Comparison of ENCODE assay signal across 1 cellular context in genomic region chr20:43516251-43516824, GRCh38.
TF ChIP-seq lines count a peak whose summit lies in the region.

No MANE protein-coding gene starts in this region.

TF ChIP-seq in K562, 482 proteins besides CTCF, POLR2A, EP300 and RAD21 (continues in another document):
- no peak for TF ChIP-seq CREB3 (tag; conservative IDR thresholded peaks at IDR 0.05; ENCODE audit: low read depth)
- TF ChIP-seq NR0B1 (IDR thresholded peaks at IDR 0.05; ENCODE audit: partially characterized antibody), result no peak
- TF ChIP-seq CBX3 (IDR thresholded peaks at IDR 0.05; ENCODE audit: borderline replicate concordance in 1 of 2, low read length in 2 of 2), result no peak
- TF ChIP-seq ZNF518B (CRISPR knock-in tag; IDR thresholded peaks at IDR 0.05), result no peak
- TF ChIP-seq JUND (IDR thresholded peaks at IDR 0.05; ENCODE audit: borderline replicate concordance, low read depth, low read length), result no peak
- no peak; the same call in 2 of the 3 replicates for TF ChIP-seq JUND (tag; IDR thresholded peaks at IDR 0.05; ENCODE audit: borderline replicate concordance, low read depth, low read length)
- no peak for TF ChIP-seq SMAD3 (CRISPR knock-in tag; conservative IDR thresholded peaks at IDR 0.05)
- no peak for TF ChIP-seq ZBTB7A (IDR thresholded peaks at IDR 0.05; ENCODE audit: borderline replicate concordance, control insufficient read depth, low read depth, low read length)
- no peak for TF ChIP-seq TBP (optimal IDR thresholded peaks at IDR 0.05; ENCODE audit: low read depth, low read length)
- no peak for TF ChIP-seq ZC3H11A (IDR thresholded peaks at IDR 0.05; ENCODE audit: low read depth, low read length)
- TF ChIP-seq LARP7 (IDR thresholded peaks at IDR 0.05), result no peak
- TF ChIP-seq NFIC (IDR thresholded peaks at IDR 0.05), result 0 out of 2 replicates have a peak, but pooled peaks have one; percentile 24
- peak; percentile 35 for TF ChIP-seq ZNF592 (IDR thresholded peaks at IDR 0.05)
- TF ChIP-seq PPARD (CRISPR knock-in tag; IDR thresholded peaks at IDR 0.05), result no peak
- no peak for TF ChIP-seq SREBF1 (IDR thresholded peaks at IDR 0.05; ENCODE audit: borderline replicate concordance, low read depth, low read length)
- peak; percentile 75 for TF ChIP-seq STAT5A (IDR thresholded peaks at IDR 0.05; ENCODE audit: borderline replicate concordance, low read length)
- TF ChIP-seq CHD1 (IDR thresholded peaks at IDR 0.05; ENCODE audit: low read length), result no peak
- TF ChIP-seq IRF1 (CRISPR knock-in tag; IDR thresholded peaks at IDR 0.05; ENCODE audit: borderline replicate concordance), result no peak
- peak in 1 of 2 experiments; percentile 34; a peak in 1 of 4 replicates for TF ChIP-seq HDAC1 (IDR thresholded peaks at IDR 0.05)
- TF ChIP-seq ZFP36 (IDR thresholded peaks at IDR 0.05; ENCODE audit: low read depth, low read length, partially characterized antibody), result no peak
- no peak for TF ChIP-seq KHSRP (IDR thresholded peaks at IDR 0.05)
- TF ChIP-seq MTA3 (IDR thresholded peaks at IDR 0.05; ENCODE audit: borderline replicate concordance), result no peak
- no peak for TF ChIP-seq SIN3B (IDR thresholded peaks at IDR 0.05; ENCODE audit: low read depth)
- no peak for TF ChIP-seq FOXM1 (IDR thresholded peaks at IDR 0.05; ENCODE audit: low read depth)
- no peak for TF ChIP-seq FOXM1 (CRISPR knock-in tag; IDR thresholded peaks at IDR 0.05; ENCODE audit: low read depth)
- TF ChIP-seq TRIM24 (IDR thresholded peaks at IDR 0.05), result 0 out of 4 replicates have a peak, but pooled peaks of 1 of the 2 experiments have one; percentile 29
- no peak for TF ChIP-seq HES1 (IDR thresholded peaks at IDR 0.05; ENCODE audit: low read depth)
- no peak for TF ChIP-seq NCOA6 (IDR thresholded peaks at IDR 0.05)
- no peak for TF ChIP-seq ATF1 (CRISPR knock-in tag; IDR thresholded peaks at IDR 0.05)
- TF ChIP-seq ATF1 (tag; IDR thresholded peaks at IDR 0.05), result no peak
- no peak for TF ChIP-seq CSDE1 (IDR thresholded peaks at IDR 0.05)
- no peak for TF ChIP-seq POLR3A (IDR thresholded peaks at IDR 0.05; ENCODE audit: borderline replicate concordance, extremely low read depth, insufficient read depth, insufficient read length)
- TF ChIP-seq NR2C1 (IDR thresholded peaks at IDR 0.05), result no peak
- TF ChIP-seq NR2C1 (tag; IDR thresholded peaks at IDR 0.05), result no peak
- no peak for TF ChIP-seq IRF9 (tag; IDR thresholded peaks at IDR 0.05)
- TF ChIP-seq MEIS2 (IDR thresholded peaks at IDR 0.05; ENCODE audit: partially characterized antibody), result peak; percentile 54
- no peak for TF ChIP-seq ZBTB1 (CRISPR knock-in tag; IDR thresholded peaks at IDR 0.05; ENCODE audit: borderline replicate concordance, low read depth)
- TF ChIP-seq FOXJ3 (CRISPR knock-in tag; IDR thresholded peaks at IDR 0.05), result no peak
- TF ChIP-seq ETS2 (tag; IDR thresholded peaks at IDR 0.05; ENCODE audit: borderline replicate concordance, poor library complexity, severe bottlenecking), result no peak
- TF ChIP-seq ZNF449 (CRISPR knock-in tag; IDR thresholded peaks at IDR 0.05), result no peak
- TF ChIP-seq ID3 (CRISPR knock-in tag; IDR thresholded peaks at IDR 0.05), result no peak
- no peak for TF ChIP-seq ID3 (tag; IDR thresholded peaks at IDR 0.05)
- TF ChIP-seq MNT (conservative IDR thresholded peaks at IDR 0.05), result 0 out of 4 replicates have a peak, but pooled peaks of 1 of the 2 experiments have one; percentile 34
- no peak for TF ChIP-seq ZKSCAN3 (CRISPR knock-in tag; IDR thresholded peaks at IDR 0.05)
- TF ChIP-seq BRD9 (IDR thresholded peaks at IDR 0.05; ENCODE audit: low read depth, partially characterized antibody), result peak; percentile 26
- no peak for TF ChIP-seq XRCC5 (IDR thresholded peaks at IDR 0.05; ENCODE audit: low read depth, low read length)
- no peak for TF ChIP-seq LEF1 (IDR thresholded peaks at IDR 0.05)
- TF ChIP-seq RBM22 (IDR thresholded peaks at IDR 0.05; ENCODE audit: low read depth, low read length, poor library complexity, severe bottlenecking), result no peak
- TF ChIP-seq CBFA2T3 (IDR thresholded peaks at IDR 0.05), result peak; percentile 90
- peak; percentile 39; the same call in 1 of the 2 replicates for TF ChIP-seq SMARCA4 (IDR thresholded peaks at IDR 0.05)
- no peak for TF ChIP-seq TBL1XR1 (IDR thresholded peaks at IDR 0.05; ENCODE audit: low read length in 2 of 2)
- no peak for TF ChIP-seq MAFG (tag; conservative IDR thresholded peaks at IDR 0.05)
- TF ChIP-seq FOXK2 (conservative IDR thresholded peaks at IDR 0.05 in 1 of 2, IDR thresholded peaks at IDR 0.05 in 1 of 2; ENCODE audit: low read depth in 2 of 2), result no peak; a peak in 1 of 4 replicates
- peak; percentile 86 for TF ChIP-seq TCF3 (CRISPR knock-in tag; IDR thresholded peaks at IDR 0.05)
- TF ChIP-seq CEBPG (CRISPR knock-in tag; IDR thresholded peaks at IDR 0.05), result no peak
- TF ChIP-seq CEBPG (tag; conservative IDR thresholded peaks at IDR 0.05 in 1 of 2, IDR thresholded peaks at IDR 0.05 in 1 of 2), result no peak
- TF ChIP-seq ZNF778 (CRISPR knock-in tag; IDR thresholded peaks at IDR 0.05), result no peak
- 0 out of 2 replicates have a peak, but pooled peaks have one; percentile 19 for TF ChIP-seq EHMT2 (IDR thresholded peaks at IDR 0.05)
- TF ChIP-seq HNRNPUL1 (IDR thresholded peaks at IDR 0.05; ENCODE audit: low read length), result no peak
